Comparison of ENCODE assay signal across 10 cellular contexts in genomic region chr22:25420925-25421904, GRCh38.
DNase-seq lines count a peak whose midpoint lies in the region; ATAC-seq and TF ChIP-seq lines count a peak whose summit lies in the region.
"Had no signal": no experiment of that assay in that cellular context is flagged by ENCODE, and none has a peak within 500 bp of the region (broad histone marks: within the 10 kb centered on the region; RNA-seq: fewer than 3 reads in every experiment).

No MANE protein-coding gene starts in this region.

- peaks cover 5% of the 10 kb centered on the region for H3K36me3 Mint-ChIP-seq in T-helper 17 cell (ENCODE audit: low read depth)

- no peaks in the 10 kb centered on the region for H3K9me3 ChIP-seq in T-helper 17 cell (ENCODE audit: control insufficient read depth, low read length, poor library complexity, severe bottlenecking)
- H3K9me3 ChIP-seq in spleen, result no peaks in the 10 kb centered on the region

- DNase-seq in DMS 273 (lab: John Stamatoyannopoulos, UW; ENCODE audit: unreplicated experiment), result peak; percentile 38
- DNase-seq in DMS 273 treated with DMSO at 0.1 percent for 48 hours (lab: John Stamatoyannopoulos, UW), result no peak
- DNase-seq in T-helper 17 cell, result no peak
- no peak for DNase-seq in spleen
- no peak for DNase-seq in SHP77 treated with DMSO at 0.1 percent for 48 hours (lab: John Stamatoyannopoulos, UW)
- DNase-seq in sciatic nerve (ENCODE audit: low spot score), result no peak

- H3K27me3 Mint-ChIP-seq in T-helper 17 cell, result peaks cover 69% of the 10 kb centered on the region

- peaks cover 10 to 44% (median 37%) of the 10 kb centered on the region in 6 donors for H3K4me1 ChIP-seq in spleen

- H3K4me1 Mint-ChIP-seq in T-helper 17 cell, result peaks cover 14% of the 10 kb centered on the region

- WGBS in spleen, 5 donors, result 1 to 7% (median 2%) methylated on average over 18 to 85 of the region's 85 CpGs

- H3K27ac ChIP-seq in spleen, result no peak overlapping the region
- H3K27ac ChIP-seq: 22Rv1 had no signal

- peak in 2 of 11 experiments; percentile 17 to 27 for TF ChIP-seq CTCF in spleen (IDR thresholded peaks at IDR 0.05 in 8 of 11, conservative IDR thresholded peaks at IDR 0.05 in 3 of 11)

- no peak for TF ChIP-seq POLR2A in spleen (IDR thresholded peaks at IDR 0.05)

- intact Hi-C loops in spleen (cut with DNase I; ENCODE audit: low total_unique reads), result loop anchor here (10.0 kb wide), 1 partner anchor 56 kb away; no protein-coding TSS in a partner anchor
- intact Hi-C loops in sciatic nerve (cut with DNase I), result no loop called here

- ATAC-seq in T-helper 17 cell (no peak), sciatic nerve (no peak), GM19023 (IDR thresholded peaks at IDR 0.05; ENCODE audit: unreplicated experiment) (no peak)

- H3K27me3 ChIP-seq in spleen (replicated peaks in 1 of 7), result peaks cover 3 to 60% (median 31%) of the 10 kb centered on the region in 7 donors

- H3K36me3 ChIP-seq in spleen, result no peaks in the 10 kb centered on the region

- no peak overlapping the region for H3K27ac Mint-ChIP-seq in T-helper 17 cell
- H3K27ac Mint-ChIP-seq: activated naive CD4-positive, alpha-beta T cell treated with anti-CD3 and anti-CD28 coated beads, Interleukin-2, amount 50 U/mL, for 72 hours had no signal

- H3K4me3 Mint-ChIP-seq in T-helper 17 cell, result peak overlapping the region; percentile 82

- H3K4me3 ChIP-seq in iPS-11a (ENCODE audit: low read depth, low read length) (peak overlapping the region; percentile 58), spleen (peak overlapping the region; percentile 7 to 69 (median 42))
